In genomic region chr17:15265131-15265530, GRCh38 we compare ENCODE assay signal across 12 cellular contexts. TPM values are rescaled to one million over a fixed set of nuclear protein-coding genes. Genes with fewer than 3 reads are reported as not detected.
DNase-seq lines count a peak whose midpoint lies in the region; ATAC-seq and TF ChIP-seq lines count a peak whose summit lies in the region.
"Had no signal": no experiment of that assay in that cellular context is flagged by ENCODE, and none has a peak within 500 bp of the region (broad histone marks: within the 10 kb centered on the region; RNA-seq: fewer than 3 reads in every experiment).

Gene PMP22 (minus strand): TSS chr17:15265326. CDS start chr17:15260727, 4,599 bp downstream.

- peaks cover 0 to 55% of the 10 kb centered on the region in 2 donors for H3K27me3 ChIP-seq in left lung
- H3K27me3 ChIP-seq in smooth muscle cell (ENCODE audit: low read depth), result peaks cover 15% of the 10 kb centered on the region

- no peaks in the 10 kb centered on the region for H3K9me3 ChIP-seq in left lung
- H3K9me3 ChIP-seq in smooth muscle cell (replicated peaks; ENCODE audit: low read depth), result no peaks in the 10 kb centered on the region

- intact Hi-C loops in left lung (cut with DNase I), result no loop called here

- DNase-seq in GM03348 (ENCODE audit: low spot score), result peak; percentile 40
- no peak for DNase-seq in dermis microvascular lymphatic vessel endothelial cell (ENCODE audit: low read depth in 2 of 2)
- DNase-seq in left lung, result no peak
- DNase-seq in smooth muscle cell (lab: John Stamatoyannopoulos, UW; ENCODE audit: unreplicated experiment), result no peak
- DNase-seq in DMS 273 treated with DMSO at 0.1 percent for 48 hours (lab: John Stamatoyannopoulos, UW), result no peak
- no peak for DNase-seq in midbrain (lab: John Stamatoyannopoulos, UW)
- DNase-seq: CD4-positive, alpha-beta T cell; NCI-H1105 treated with DMSO at 0.1 percent for 48 hours had no signal

- H3K4me3 ChIP-seq in left lung, result peak within 1 kb of the TSS; percentile 16 to 44
- H3K4me3 ChIP-seq in smooth muscle cell, result no peak within 1 kb of the TSS

- H3K36me3 ChIP-seq in left lung, result no peaks in the 10 kb centered on the region
- H3K36me3 ChIP-seq in smooth muscle cell (ENCODE audit: low read depth), result no peaks in the 10 kb centered on the region

- no peak for TF ChIP-seq CTCF in left lung (IDR thresholded peaks at IDR 0.05)
- TF ChIP-seq CTCF in smooth muscle cell (IDR thresholded peaks at IDR 0.05; ENCODE audit: borderline replicate concordance, insufficient read depth, poor library complexity, severe bottlenecking), result no peak

- H3K27ac ChIP-seq in left lung (peak within 1 kb of the TSS; percentile 28 to 93), smooth muscle cell (ENCODE audit: low read depth) (no peak within 1 kb of the TSS)
- H3K27ac ChIP-seq: parathyroid adenoma had no signal

- H3K4me1 ChIP-seq in left lung (peaks cover 0 to 29% of the 10 kb centered on the region in 2 donors), smooth muscle cell (ENCODE audit: low read depth) (peaks cover 6% of the 10 kb centered on the region)

- H3K9ac ChIP-seq in smooth muscle cell (ENCODE audit: low read depth), result no peak within 1 kb of the TSS
- H3K9ac ChIP-seq: parathyroid adenoma had no signal

- peaks cover 10% of the 10 kb centered on the region for H3F3A ChIP-seq in smooth muscle cell (ENCODE audit: low read depth)

- 64% methylated on average over 6 of the region's 6 CpGs for WGBS in smooth muscle cell (ENCODE audit: low lambda C conversion rate)

- no peak within 1 kb of the TSS for H3K4me2 ChIP-seq in smooth muscle cell

- H4K20me1 ChIP-seq in smooth muscle cell (ENCODE audit: low read depth), result no peaks in the 10 kb centered on the region

- H3K79me2 ChIP-seq in smooth muscle cell (ENCODE audit: low read depth), result peaks cover under 1% of the 10 kb centered on the region
- H3K79me2 ChIP-seq: parathyroid adenoma had no signal

- no peak within 1 kb of the TSS for H2AFZ ChIP-seq in smooth muscle cell (ENCODE audit: low read depth)
- H2AFZ ChIP-seq: parathyroid adenoma had no signal

- ATAC-seq in left lung (no peak), HG03442 (IDR thresholded peaks at IDR 0.05; ENCODE audit: unreplicated experiment) (no peak), GM18870 (IDR thresholded peaks at IDR 0.05; ENCODE audit: unreplicated experiment) (no peak)
- ATAC-seq: Panc1 had no signal

RNA-seq across cellular contexts. Expression of gene PMP22, which starts in this region (rescaled TPM):
- total RNA-seq in dermis microvascular lymphatic vessel endothelial cell (30.8 and 40.2 TPM in 2 replicates), left lung (100 to 1,000 TPM; 109 to 165 TPM), smooth muscle cell (39.6 and 51.5 TPM in 2 replicates)
- polyA plus RNA-seq in smooth muscle cell, result 59.9 and 69.5 TPM in 2 replicates
- total RNA-seq: CD4-positive, alpha-beta T cell had no signal
